ENCODE assay signal across 11 cellular contexts in genomic region chr10:91587710-91588638, GRCh38. TPM values are rescaled to one million over a fixed set of nuclear protein-coding genes. Genes with fewer than 3 reads are reported as not detected.
A peak's percentile ranks its signal among the peaks of the same experiment; 100 is the strongest.
DNase-seq lines count a peak whose midpoint lies in the region; ATAC-seq, FAIRE-seq and TF ChIP-seq lines count a peak whose summit lies in the region.
"Had no signal": no experiment of that assay in that cellular context is flagged by ENCODE, and none has a peak within 500 bp of the region (broad histone marks: within the 10 kb centered on the region; RNA-seq: fewer than 3 reads in every experiment).

No MANE protein-coding gene starts in this region.

- H4K20me1 ChIP-seq in endothelial cell of umbilical vein (replicated peaks; ENCODE audit: control insufficient read depth, extremely low read depth, insufficient read depth, low read length) (no peaks in the 10 kb centered on the region), GM23338 (replicated peaks; ENCODE audit: insufficient read depth) (no peaks in the 10 kb centered on the region)

- no peaks in the 10 kb centered on the region for H3F3A ChIP-seq in GM23338 (replicated peaks; ENCODE audit: low read depth)

- H3K27me3 ChIP-seq in AG04450 (ENCODE audit: control insufficient read depth, insufficient read depth, low read length) (no peaks in the 10 kb centered on the region), endothelial cell of umbilical vein (ENCODE audit: control insufficient read depth in 2 of 2, insufficient read depth in 2 of 2, low read length in 2 of 2) (peaks cover 0 to 4% of the 10 kb centered on the region in 2 experiments), GM23338 (ENCODE audit: insufficient read depth) (no peaks in the 10 kb centered on the region)

- CTCF ChIA-PET in AG04450 (lab: Charles Lee) (interaction anchor here (0.5 to 0.8 kb wide), 2 partner anchors 15 to 322 kb away, joined by 3 read pairs; no protein-coding TSS in a partner anchor), endothelial cell of umbilical vein (lab: Charles Lee) (interaction anchor here (1.0 to 4.3 kb wide), 4 partner anchors 9 to 56 kb away, joined by 4 to 18 read pairs (median 4); no protein-coding TSS in a partner anchor)

- POLR2A ChIA-PET in AG04450 (lab: Yijun Ruan, JAX): interaction anchor here (2.6 to 4.4 kb wide), 2 partner anchors 8 to 45 kb away, joined by 10 to 15 read pairs; partner anchors contain the start of gene PPP1R3C
- POLR2A ChIA-PET in endothelial cell of umbilical vein (lab: Charles Lee): no interaction called here

- peaks cover 2% of the 10 kb centered on the region for H3K27me3 Mint-ChIP-seq in GM23338 (ENCODE audit: insufficient read depth, low read depth, poor library complexity)

- H3K4me3 ChIP-seq in AG04450 (ENCODE audit: low read depth, low read length): no peak overlapping the region
- H3K4me3 ChIP-seq in endothelial cell of umbilical vein (replicated peaks in 1 of 3; ENCODE audit: insufficient read depth in 1 of 3, low read depth in 1 of 3, low read length in 3 of 3): no peak overlapping the region
- H3K4me3 ChIP-seq in GM23338: no peak overlapping the region

- BruUV-seq in endothelial cell of umbilical vein (replicated peaks; lab: Mats Ljungman, UMichigan): no TSS peak

- H3K79me2 ChIP-seq in endothelial cell of umbilical vein (ENCODE audit: control insufficient read depth, insufficient read depth, low read length) (no peaks in the 10 kb centered on the region), GM23338 (replicated peaks; ENCODE audit: insufficient read depth) (no peaks in the 10 kb centered on the region)

- no peaks in the 10 kb centered on the region for H3K36me3 Mint-ChIP-seq in GM23338 (ENCODE audit: low read depth)

- intact Hi-C loops in endothelial cell of umbilical vein (cut with micrococcal nuclease): no loop called here

- peaks cover 37% of the 10 kb centered on the region for H3K4me1 ChIP-seq in endothelial cell of umbilical vein (ENCODE audit: control insufficient read depth, extremely low read depth, insufficient read depth, low read length)
- no peaks in the 10 kb centered on the region for H3K4me1 ChIP-seq in GM23338 (ENCODE audit: insufficient read depth)

- dilution Hi-C loops in endothelial cell of umbilical vein (cut with MboI; ENCODE audit: extremely low pct_ligation_motif_present, low sequenced_read_pairs): no loop called here

- H3K4me1 Mint-ChIP-seq in GM23338: no peaks in the 10 kb centered on the region

- H3K9me3 Mint-ChIP-seq in GM23338: no peaks in the 10 kb centered on the region

- H3K9me2 ChIP-seq in GM23338 (ENCODE audit: insufficient read depth): 0 out of 2 replicates have a peak, but pooled peaks cover 5% of the 10 kb centered on the region

- H3K4me2 ChIP-seq in endothelial cell of umbilical vein (ENCODE audit: insufficient read depth, low read length): peak overlapping the region; percentile 28
- H3K4me2 ChIP-seq in GM23338: no peak overlapping the region

- peak overlapping the region; percentile 47 for H3K27ac ChIP-seq in AG04450 (ENCODE audit: low read depth, low read length)
- H3K27ac ChIP-seq in endothelial cell of umbilical vein (ENCODE audit: insufficient read depth, low read depth, low read length): no peak overlapping the region
- no peak overlapping the region for H3K27ac ChIP-seq in GM23338 (ENCODE audit: low read depth)
- H3K27ac ChIP-seq: C4-2B had no signal

- no peak overlapping the region for H3K9ac ChIP-seq in endothelial cell of umbilical vein (replicated peaks; ENCODE audit: extremely low read depth, insufficient read depth, low read length)

- H3K9me3 ChIP-seq in AG04450 (ENCODE audit: control insufficient read depth, insufficient read depth, low read length): no peaks in the 10 kb centered on the region
- H3K9me3 ChIP-seq in endothelial cell of umbilical vein (replicated peaks; ENCODE audit: control insufficient read depth, insufficient read depth, low read length): no peaks in the 10 kb centered on the region

- H2AFZ ChIP-seq in endothelial cell of umbilical vein (ENCODE audit: low read depth, low read length) (peak overlapping the region; percentile 19), GM23338 (no peak overlapping the region)

- FAIRE-seq in endothelial cell of umbilical vein (lab: Jason Lieb, UNC) (peak; percentile 48), GM12891 (lab: Jason Lieb, UNC) (no peak)

- no peak overlapping the region for H3K4me3 Mint-ChIP-seq in GM23338

- TF ChIP-seq POLR2A in endothelial cell of umbilical vein (IDR thresholded peaks at IDR 0.05; ENCODE audit: low read depth, low read length): no peak
- no peak for TF ChIP-seq POLR2A in GM12891 (IDR thresholded peaks at IDR 0.05; ENCODE audit: low read depth, low read length)

- H3K9me1 ChIP-seq in endothelial cell of umbilical vein (replicated peaks; ENCODE audit: control insufficient read depth, extremely low read depth, insufficient read depth, low read length): no peaks in the 10 kb centered on the region

- TF ChIP-seq CTCF in AG04450 (IDR thresholded peaks at IDR 0.05; ENCODE audit: low read depth, low read length): no peak
- TF ChIP-seq CTCF in endothelial cell of umbilical vein (IDR thresholded peaks at IDR 0.05; ENCODE audit: extremely low read depth in 1 of 2, insufficient read depth in 1 of 2, low read depth in 1 of 2, low read length in 2 of 2): no peak
- no peak for TF ChIP-seq CTCF in GM23338 (conservative IDR thresholded peaks at IDR 0.05; ENCODE audit: low read depth in 2 of 2)

- no peaks in the 10 kb centered on the region for H3K36me3 ChIP-seq in endothelial cell of umbilical vein (ENCODE audit: control insufficient read depth in 2 of 2, extremely low read depth in 1 of 2, insufficient read depth in 2 of 2, low read length in 2 of 2)
- no peaks in the 10 kb centered on the region for H3K36me3 ChIP-seq in GM23338 (ENCODE audit: insufficient read depth)

- no peak for DNase-seq in AG04450 (ENCODE audit: low read depth, low spot score)
- DNase-seq in NCI-H446 treated with DMSO at 0.1 percent for 48 hours (lab: John Stamatoyannopoulos, UW): peak; percentile 43
- DNase-seq in endothelial cell of umbilical vein (ENCODE audit: low read depth, low spot score): peak; percentile 66
- peak; percentile 73 for DNase-seq in myocyte (ENCODE audit: low read depth)
- DNase-seq in stimulated activated CD4-positive, alpha-beta T cell treated with anti-CD3 and anti-CD28 coated beads, Interleukin-4, amount 100 ng/mL, for 1 hour: no peak
- DNase-seq in pons (ENCODE audit: low spot score): no peak
- DNase-seq in GM23338 (ENCODE audit: low spot score): no peak
- no peak for DNase-seq in GM12891 (ENCODE audit: insufficient read length, low spot score)
- DNase-seq: MV-4-11 had no signal

- H3K27ac Mint-ChIP-seq in GM23338: no peak overlapping the region

- ATAC-seq in GM23338: no peak
- ATAC-seq: Panc1 had no signal

TF ChIP-seq in endothelial cell of umbilical vein, 7 proteins besides CTCF, POLR2A, EP300 and RAD21 (continues in another document):
- TF ChIP-seq MYC (IDR thresholded peaks at IDR 0.05; ENCODE audit: low read depth, low read length) (no peak), JUN (IDR thresholded peaks at IDR 0.05; ENCODE audit: borderline replicate concordance, insufficient read depth, insufficient read length, low read depth) (peak; percentile 61), FOS (IDR thresholded peaks at IDR 0.05; ENCODE audit: borderline replicate concordance, insufficient read depth, low read length) (peak; percentile 87), EZH2 (IDR thresholded peaks at IDR 0.05; ENCODE audit: borderline replicate concordance, low read depth, low read length, severe bottlenecking) (no peak), POLR2AphosphoS5 (IDR thresholded peaks at IDR 0.05; ENCODE audit: insufficient read depth, low read depth, low read length) (no peak)

TF ChIP-seq in GM23338, 12 proteins besides CTCF, POLR2A, EP300 and RAD21 (continues in another document):
- no peak for TF ChIP-seq EZH2 (IDR thresholded peaks at IDR 0.05; ENCODE audit: low read depth, unreplicated experiment)

TF ChIP-seq in GM12891, 5 proteins besides CTCF, POLR2A, EP300 and RAD21:
- TF ChIP-seq SPI1 (IDR thresholded peaks at IDR 0.05; ENCODE audit: low read depth, low read length): no peak
- TF ChIP-seq POLR2AphosphoS5 (IDR thresholded peaks at IDR 0.05; ENCODE audit: low read depth, low read length): no peak
- TF ChIP-seq PAX5 (IDR thresholded peaks at IDR 0.05; ENCODE audit: insufficient read depth, low read length, severe bottlenecking): no peak
- no peak for TF ChIP-seq POU2F2 (IDR thresholded peaks at IDR 0.05; ENCODE audit: low read depth, low read length)
- no peak for TF ChIP-seq TAF1 (IDR thresholded peaks at IDR 0.05; ENCODE audit: low read depth, low read length)

RNA-seq across cellular contexts. Expression of gene PPP1R3C, which starts 44.9 kb away (rescaled TPM):
- polyA plus RNA-seq in AG04450 (2011; rRNA removed): 42.2 and 51.1 TPM in 2 replicates
- 60.6 and 76.4 TPM in 2 replicates for polyA minus RNA-seq in AG04450 (2011; rRNA and poly(A)+ RNA removed)
- total RNA-seq in endothelial cell of umbilical vein: 0.74 and 1.6 TPM in 2 replicates
- polyA plus RNA-seq in endothelial cell of umbilical vein: 2.0 TPM in 2 replicates
- polyA plus RNA-seq in endothelial cell of umbilical vein (2011; cell fraction: cytosol; rRNA removed): 1.4 and 2.1 TPM in 2 replicates
- 1.1 and 2.0 TPM in 2 replicates for polyA plus RNA-seq in endothelial cell of umbilical vein (2011; cell fraction: nucleus; rRNA removed)
- polyA plus RNA-seq in endothelial cell of umbilical vein (2012): 4.7 and 10.1 TPM in 2 replicates
- 6.1 and 7.6 TPM in 2 replicates for polyA minus RNA-seq in endothelial cell of umbilical vein
- polyA minus RNA-seq in endothelial cell of umbilical vein (2011; cell fraction: cytosol; rRNA and poly(A)+ RNA removed): 8.5 TPM
- polyA minus RNA-seq in endothelial cell of umbilical vein (2011; cell fraction: nucleus; rRNA and poly(A)+ RNA removed): 2.8 and 2.9 TPM in 2 replicates
- 136 and 154 TPM in 2 replicates for total RNA-seq in myocyte
- polyA plus RNA-seq in myocyte (2012): 46.9 TPM
- 1.6 and 1.8 TPM in 2 replicates for total RNA-seq in GM23338 (2014; rRNA removed; shearing (Covaris generic))
- polyA plus RNA-seq in GM23338 (2016; fragmentation: Nextera tagmentation; extraction: Ambion mirVana): 0.91 and 0.94 TPM in 2 replicates
- polyA plus RNA-seq in GM12891 (2012; ENCODE audit: low read depth, missing spikeins): not detected

Comparison
In these comparisons a context has a peak if more than half of its experiments do, and no peak if none do; other contexts are left out.
1. DNase-seq: peak in NCI-H446 treated with DMSO at 0.1 percent for 48 hours (single experiment), endothelial cell of umbilical vein (single experiment) and myocyte (single experiment); none in AG04450 (single experiment), stimulated activated CD4-positive, alpha-beta T cell treated with anti-CD3 and anti-CD28 coated beads, Interleukin-4, amount 100 ng/mL, for 1 hour (single experiment), pons (single experiment), GM23338 (single experiment) and GM12891 (single experiment).
2. RNA of gene PPP1R3C, which starts 44.9 kb away (total RNA-seq): 136 to 154 TPM in myocyte; 1.6 to 1.8 TPM in GM23338 and 0.74 to 1.6 TPM in endothelial cell of umbilical vein; every median in the first group is over 10 times any median in the second.